ENCODE assay signal across 8 cellular contexts in the genomic region with DNA sequence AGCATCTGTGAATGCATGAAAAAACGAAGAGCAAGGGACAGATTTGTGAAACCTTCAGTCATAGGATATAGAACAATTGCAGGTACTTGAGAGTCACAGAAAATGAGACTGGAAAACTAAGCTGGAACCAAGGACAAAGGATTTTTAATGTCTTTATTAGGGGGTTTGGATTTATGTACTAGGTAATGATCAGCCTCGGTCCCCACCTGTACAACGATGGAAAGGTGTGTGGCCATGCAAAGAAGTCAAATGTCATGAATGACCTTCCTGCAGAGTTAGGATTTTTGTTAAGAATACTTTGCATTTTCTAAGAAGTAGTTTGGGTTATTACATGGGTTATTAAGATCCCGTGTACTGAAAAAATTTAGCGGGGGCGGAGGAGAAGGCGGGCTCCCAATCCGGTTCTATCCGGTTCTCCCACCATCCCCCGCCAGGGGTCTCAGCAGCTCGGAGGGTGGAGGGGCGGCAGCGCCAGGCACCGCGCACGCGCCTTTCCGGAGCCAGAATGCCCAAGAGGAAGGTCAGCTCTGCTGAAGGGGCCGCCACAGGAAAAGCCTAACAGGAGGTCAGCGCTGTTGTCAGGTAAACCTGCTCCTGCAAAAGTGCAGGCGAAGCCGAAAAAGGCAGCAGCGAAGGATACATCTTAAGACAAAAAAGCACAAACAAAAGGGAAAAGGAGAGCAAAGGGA.
DNase-seq lines count a peak whose midpoint lies in the region; ATAC-seq and TF ChIP-seq lines count a peak whose summit lies in the region.

No MANE protein-coding gene starts in this region.

- H3K36me3 Mint-ChIP-seq in stimulated activated naive B cell treated with anti-CD40 and anti-IgM and Interleukin-4, amounts not matched to agents 10 μg/mL and 1 μg/mL and 100 μg/mL, for 72 hours: no peaks in the 10 kb centered on the region

- no peak for TF ChIP-seq CTCF in MM.1S (IDR thresholded peaks at IDR 0.05; ENCODE audit: low read length)
- no peak for TF ChIP-seq CTCF in left lung (IDR thresholded peaks at IDR 0.05)

- peaks cover 0 to 2% of the 10 kb centered on the region in 2 donors for H3K9me3 Mint-ChIP-seq in stimulated activated naive B cell treated with anti-CD40 and anti-IgM and Interleukin-4, amounts not matched to agents 10 μg/mL and 1 μg/mL and 100 μg/mL, for 72 hours

- H3K4me3 Mint-ChIP-seq in stimulated activated naive B cell treated with anti-CD40 and anti-IgM and Interleukin-4, amounts not matched to agents 10 μg/mL and 1 μg/mL and 100 μg/mL, for 72 hours: peak overlapping the region; percentile 5 to 57

- no peaks in the 10 kb centered on the region for H3K27me3 ChIP-seq in MM.1S (replicated peaks; ENCODE audit: insufficient read depth, low read length)
- H3K27me3 ChIP-seq in left lung: no peaks in the 10 kb centered on the region

- DNase-seq in MM.1S (no peak), ecto neural progenitor cell (ENCODE audit: low spot score) (peak; percentile 83), left lung (peak; percentile 41 to 83), NCI-H1417 (lab: John Stamatoyannopoulos, UW) (no peak)
- no peak for DNase-seq in stimulated activated naive B cell treated with anti-CD40 and anti-IgM and Interleukin-4, amounts not matched to agents 10 μg/mL and 1 μg/mL and 100 μg/mL, for 72 hours
- no peak for DNase-seq in stimulated activated naive CD4-positive, alpha-beta T cell (lab: John Stamatoyannopoulos, UW)

- H3K9me2 ChIP-seq in MM.1S (replicated peaks; ENCODE audit: insufficient read depth, low read length): no peaks in the 10 kb centered on the region

- no peaks in the 10 kb centered on the region for H3F3A ChIP-seq in MM.1S (ENCODE audit: insufficient read depth, low read length)

- peak overlapping the region; percentile 24 for H2AFZ ChIP-seq in MM.1S (ENCODE audit: low read length)

- H3K4me1 Mint-ChIP-seq in stimulated activated naive B cell treated with anti-CD40 and anti-IgM and Interleukin-4, amounts not matched to agents 10 μg/mL and 1 μg/mL and 100 μg/mL, for 72 hours: peaks cover 0 to 18% of the 10 kb centered on the region in 2 donors

- intact Hi-C loops in left lung (cut with DNase I): no loop called here

- no peak overlapping the region for H3K27ac Mint-ChIP-seq in stimulated activated naive B cell treated with anti-CD40 and anti-IgM and Interleukin-4, amounts not matched to agents 10 μg/mL and 1 μg/mL and 100 μg/mL, for 72 hours

- H4K20me1 ChIP-seq in MM.1S (ENCODE audit: insufficient read depth, low read length): no peaks in the 10 kb centered on the region

- H3K36me3 ChIP-seq in MM.1S (replicated peaks; ENCODE audit: insufficient read depth, low read length) (no peaks in the 10 kb centered on the region), left lung (no peaks in the 10 kb centered on the region)

- H3K4me3 ChIP-seq in MM.1S (ENCODE audit: low read length) (no peak overlapping the region), left lung (peak overlapping the region in 1 of 2 donors; percentile 0)

- peak overlapping the region; percentile 9; the same call in 1 of the 2 replicates for H3K9ac ChIP-seq in MM.1S (ENCODE audit: low read length)

- peak overlapping the region; percentile 21; the same call in 1 of the 2 replicates for H3K4me2 ChIP-seq in MM.1S (ENCODE audit: low read depth, low read length)

- H3K4me1 ChIP-seq in MM.1S (ENCODE audit: low read length): no peaks in the 10 kb centered on the region; the same call in 1 of the 2 replicates
- H3K4me1 ChIP-seq in left lung: no peaks in the 10 kb centered on the region

- no peak overlapping the region for H3K27ac ChIP-seq in MM.1S (ENCODE audit: low read length)
- no peak overlapping the region for H3K27ac ChIP-seq in left lung

- H3K79me2 ChIP-seq in MM.1S (ENCODE audit: low read length): no peaks in the 10 kb centered on the region

- H3K27me3 Mint-ChIP-seq in stimulated activated naive B cell treated with anti-CD40 and anti-IgM and Interleukin-4, amounts not matched to agents 10 μg/mL and 1 μg/mL and 100 μg/mL, for 72 hours: no peaks in the 10 kb centered on the region

- H3K9me3 ChIP-seq in MM.1S (replicated peaks; ENCODE audit: insufficient read depth, low read length) (no peaks in the 10 kb centered on the region), left lung (no peaks in the 10 kb centered on the region)

- ATAC-seq in left lung (peak; percentile 77), SK-N-SH treated with all-trans-retinoic acid at 6 μM for 48 hours (no peak), HG03439 (IDR thresholded peaks at IDR 0.05; ENCODE audit: unreplicated experiment) (no peak)
- peak in 1 of 2 donors; percentile 60 for ATAC-seq in stimulated activated naive B cell treated with anti-CD40 and anti-IgM and Interleukin-4, amounts not matched to agents 10 μg/mL and 1 μg/mL and 100 μg/mL, for 72 hours (replicated peaks)

TF ChIP-seq in SK-N-SH treated with all-trans-retinoic acid at 6 μM for 48 hours, 23 proteins besides CTCF, POLR2A, EP300 and RAD21:
- no peak for TF ChIP-seq SNAI2 (CRISPR knock-in tag; IDR thresholded peaks at IDR 0.05)
- no peak for TF ChIP-seq GLIS3 (CRISPR knock-in tag; IDR thresholded peaks at IDR 0.05)
- no peak for TF ChIP-seq ESRRG (CRISPR knock-in tag; IDR thresholded peaks at IDR 0.05)

Comparison
In these comparisons a context has a peak if more than half of its experiments do, and no peak if none do; other contexts are left out.
1. DNase-seq: peak in ecto neural progenitor cell (single experiment) and left lung (2 of 2); none in MM.1S (single experiment), stimulated activated naive B cell treated with anti-CD40 and anti-IgM and Interleukin-4, amounts not matched to agents 10 μg/mL and 1 μg/mL and 100 μg/mL, for 72 hours (single experiment), NCI-H1417 (0 of 3) and stimulated activated naive CD4-positive, alpha-beta T cell (0 of 6).